Comparison of ENCODE assay signal across 16 cellular contexts in genomic region chr9:127887792-127888191, GRCh38. TPM values are rescaled to one million over a fixed set of nuclear protein-coding genes. Genes with fewer than 3 reads are reported as not detected.
A peak's percentile ranks its signal among the peaks of the same experiment; 100 is the strongest.
DNase-seq lines count a peak whose midpoint lies in the region; ATAC-seq, FAIRE-seq and TF ChIP-seq lines count a peak whose summit lies in the region.
"Had no signal": no experiment of that assay in that cellular context is flagged by ENCODE, and none has a peak within 500 bp of the region (broad histone marks: within the 10 kb centered on the region; RNA-seq: fewer than 3 reads in every experiment).

No MANE protein-coding gene starts in this region.

- CTCF ChIA-PET in RWPE1 (lab: Yijun Ruan, JAX) = interaction anchor here (1.0 kb wide), 1 partner anchor 10 kb away, joined by 3 read pairs; no protein-coding TSS in a partner anchor

- peaks cover 60% of the 10 kb centered on the region for H3K4me1 Mint-ChIP-seq in stimulated activated naive CD8-positive, alpha-beta T cell treated with anti-CD3 and anti-CD28 coated beads, Interleukin-15, amount 100 ng/mL, for 72 hours

- H3K9me3 ChIP-seq in kidney (ENCODE audit: control insufficient read depth in 1 of 2, low read length in 2 of 2) = peaks cover 0 to 2% of the 10 kb centered on the region in 2 donors

- no peak overlapping the region for H3K9ac ChIP-seq in kidney (ENCODE audit: low read length in 2 of 2)

- no peak overlapping the region for H3K27ac Mint-ChIP-seq in stimulated activated naive CD8-positive, alpha-beta T cell treated with anti-CD3 and anti-CD28 coated beads, Interleukin-15, amount 100 ng/mL, for 72 hours

- no peaks in the 10 kb centered on the region for H3K9me3 Mint-ChIP-seq in stimulated activated naive CD8-positive, alpha-beta T cell treated with anti-CD3 and anti-CD28 coated beads, Interleukin-15, amount 100 ng/mL, for 72 hours
- H3K9me3 Mint-ChIP-seq: nephron had no signal

- peak overlapping the region; percentile 9 for H3K27ac ChIP-seq in RWPE1
- H3K27ac ChIP-seq in kidney (ENCODE audit: low read depth in 2 of 2, low read length in 2 of 2) = no peak overlapping the region

- H3K36me3 ChIP-seq in kidney (ENCODE audit: control insufficient read depth in 1 of 2, insufficient read depth in 2 of 2, low read length in 2 of 2) = peaks cover 21 to 22% of the 10 kb centered on the region in 2 donors

- H3K27me3 Mint-ChIP-seq in stimulated activated naive CD8-positive, alpha-beta T cell treated with anti-CD3 and anti-CD28 coated beads, Interleukin-15, amount 100 ng/mL, for 72 hours = no peaks in the 10 kb centered on the region

- H3K4me3 Mint-ChIP-seq in stimulated activated naive CD8-positive, alpha-beta T cell treated with anti-CD3 and anti-CD28 coated beads, Interleukin-15, amount 100 ng/mL, for 72 hours = no peak overlapping the region
- H3K4me3 Mint-ChIP-seq: immature natural killer cell, nephron had no signal

- FAIRE-seq in kidney (lab: Jason Lieb, UNC) = no peak
- FAIRE-seq: GM12892 had no signal

- no peak for DNase-seq in stimulated activated naive CD8-positive, alpha-beta T cell treated with anti-CD3 and anti-CD28 coated beads, Interleukin-15, amount 100 ng/mL, for 72 hours
- DNase-seq in stimulated activated naive CD8-positive, alpha-beta T cell treated with anti-CD3 and anti-CD28 coated beads, Interleukin-15, Interleukin-2, amounts not matched to agents 100 U/mL and 50 U/mL, for 24 hours = no peak
- DNase-seq in RWPE1 (ENCODE audit: low spot score) (no peak), fibroblast of the aortic adventitia (ENCODE audit: low read depth) (no peak), kidney (no peak), cerebellum (ENCODE audit: low spot score) (no peak)
- no peak for DNase-seq in NK-92 treated with Interleukin-12 subunit alpha and Interleukin-12 subunit beta, amount 100 ng/mL, for 24 hours (lab: John Stamatoyannopoulos, UW)
- DNase-seq: activated T-cell treated with anti-CD3 and anti-CD28 coated beads, Interleukin-2, amount 50 U/mL, for 1 hour; amygdala; immature natural killer cell; NCI-H1092 treated with DMSO at 0.1 percent for 48 hours; stimulated activated naive CD4-positive, alpha-beta T cell treated with Interleukin-2 at 50 U/mL for 16 hours; T1000 had no signal

- intact Hi-C loops in kidney (cut with DNase I) = no loop called here

- POLR2A ChIA-PET in RWPE1 (lab: Yijun Ruan, JAX; ENCODE audit: low non-redundant PET) = interaction anchor here (0.6 kb wide), 1 partner anchor 9 kb away, joined by 19 read pairs; no protein-coding TSS in a partner anchor

- H3K4me3 ChIP-seq in fibroblast of the aortic adventitia (ENCODE audit: low read depth, low read length) (no peak overlapping the region), kidney (ENCODE audit: low read length in 2 of 2) (no peak overlapping the region)

- ATAC-seq in stimulated activated naive CD8-positive, alpha-beta T cell treated with anti-CD3 and anti-CD28 coated beads, Interleukin-15, amount 100 ng/mL, for 72 hours = peak; percentile 64
- no peak for ATAC-seq in stimulated activated naive CD8-positive, alpha-beta T cell treated with anti-CD3 and anti-CD28 coated beads, Interleukin-15, Interleukin-2, amounts not matched to agents 100 U/mL and 50 U/mL, for 24 hours
- no peak for ATAC-seq in GM19328 (IDR thresholded peaks at IDR 0.05; ENCODE audit: unreplicated experiment)

- H3K4me1 ChIP-seq in kidney (ENCODE audit: control insufficient read depth in 1 of 2, insufficient read depth in 1 of 2, low read depth in 1 of 2, low read length in 2 of 2) = no peaks in the 10 kb centered on the region

- no peak for TF ChIP-seq CTCF in RWPE1 (conservative IDR thresholded peaks at IDR 0.05; ENCODE audit: low read depth)
- peak; percentile 29 for TF ChIP-seq CTCF in fibroblast of the aortic adventitia (IDR thresholded peaks at IDR 0.05; ENCODE audit: insufficient read depth, low read length)
- no peak for TF ChIP-seq CTCF in kidney (IDR thresholded peaks at IDR 0.05; ENCODE audit: borderline replicate concordance, extremely low read depth, insufficient read depth)

RNA-seq across cellular contexts. Expression of gene AK1, which starts 10.3 kb away (rescaled TPM):
- total RNA-seq in fibroblast of the aortic adventitia (ENCODE audit: low replicate concordance) (75.6 and 121 TPM in 2 replicates), kidney (77.9 TPM), cerebellum (23.0 TPM)
- 185 TPM for polyA plus RNA-seq in kidney (ENCODE audit: insufficient read depth, low read depth, low replicate concordance)

RNA-seq across cellular contexts. Expression of gene ST6GALNAC6, which starts 11.6 kb away (rescaled TPM):
- total RNA-seq in fibroblast of the aortic adventitia (ENCODE audit: low replicate concordance) (26.5 and 85.0 TPM in 2 replicates), kidney (74.6 TPM), cerebellum (18.8 TPM)
- 75.0 TPM for polyA plus RNA-seq in kidney (ENCODE audit: insufficient read depth, low read depth, low replicate concordance)

RNA-seq across cellular contexts. Expression of gene ST6GALNAC4, which starts 29.0 kb away (rescaled TPM):
- total RNA-seq in fibroblast of the aortic adventitia (ENCODE audit: low replicate concordance) = 24.4 and 37.1 TPM in 2 replicates
- total RNA-seq in kidney = 31.4 TPM
- polyA plus RNA-seq in kidney (ENCODE audit: insufficient read depth, low read depth, low replicate concordance) = 31.6 TPM
- total RNA-seq in cerebellum = 9.0 TPM

RNA-seq across cellular contexts. Expression of gene ENG, which starts 33.3 kb away (rescaled TPM):
- total RNA-seq in fibroblast of the aortic adventitia (ENCODE audit: low replicate concordance) = 15.8 and 62.0 TPM in 2 replicates
- total RNA-seq in kidney = 135 TPM
- polyA plus RNA-seq in kidney (ENCODE audit: insufficient read depth, low read depth, low replicate concordance) = 158 TPM
- total RNA-seq in cerebellum = 3.2 TPM

RNA-seq across cellular contexts. Expression of gene PIP5KL1, which starts 42.8 kb away (rescaled TPM):
- 1.6 and 2.6 TPM in 2 replicates for total RNA-seq in fibroblast of the aortic adventitia (ENCODE audit: low replicate concordance)
- total RNA-seq in kidney = 3.0 TPM
- 4.3 TPM for polyA plus RNA-seq in kidney (ENCODE audit: insufficient read depth, low read depth, low replicate concordance)
- 3.5 TPM for total RNA-seq in cerebellum
